22 cellular contexts compared by ENCODE assay signal in genomic region chr6:14016930-14017625, GRCh38.
DNase-seq lines count a peak whose midpoint lies in the region; ATAC-seq and TF ChIP-seq lines count a peak whose summit lies in the region.
"Had no signal": no experiment of that assay in that cellular context is flagged by ENCODE, and none has a peak within 500 bp of the region (broad histone marks: within the 10 kb centered on the region; RNA-seq: fewer than 3 reads in every experiment).

No MANE protein-coding gene starts in this region.

- peak overlapping the region; percentile 41 for H2AFZ ChIP-seq in hepatocyte

- DNase-seq in ELR (ENCODE audit: low read depth) = peak; percentile 32
- DNase-seq in body of pancreas = no peak
- DNase-seq in hepatocyte (ENCODE audit: low spot score) = no peak
- no peak for DNase-seq in omental fat pad (ENCODE audit: low spot score)
- no peak for DNase-seq in hippocampal formation (lab: John Stamatoyannopoulos, UW)
- DNase-seq in SHP77 treated with DMSO at 0.1 percent for 48 hours (lab: John Stamatoyannopoulos, UW) = no peak
- DNase-seq in SJCRH30 = no peak
- DNase-seq: activated CD8-positive, alpha-beta T cell treated with anti-CD3 and anti-CD28 coated beads for 36 hours; activated naive CD8-positive, alpha-beta T cell treated with anti-CD3 and anti-CD28 coated beads for 36 hours; caudate nucleus; CD8-positive, alpha-beta T cell; DMS153; GDM1; head of caudate nucleus; HFFc6; Karpas-422; stimulated activated CD4-positive, alpha-beta T cell treated with anti-CD3 and anti-CD28 coated beads, Interleukin-2, amount 100 ng/mL, for 24 hours; stomach; thyroid gland had no signal

- intact Hi-C loops in body of pancreas (cut with DNase I) = no loop called here

- no peak for TF ChIP-seq POLR2A in body of pancreas (IDR thresholded peaks at IDR 0.05)

- TF ChIP-seq CTCF in body of pancreas (IDR thresholded peaks at IDR 0.05) (no peak), hepatocyte (IDR thresholded peaks at IDR 0.05; ENCODE audit: poor library complexity) (no peak), omental fat pad (IDR thresholded peaks at IDR 0.05) (no peak)

- WGBS in body of pancreas, 2 donors = 34 to 36% methylated on average over 5 of the region's 5 CpGs
- 69% methylated on average over 5 of the region's 5 CpGs for WGBS in hepatocyte (ENCODE audit: low lambda C conversion rate, missing lambda C conversion rate)

- H3K4me1 ChIP-seq in body of pancreas = peaks cover 26% of the 10 kb centered on the region
- no peaks in the 10 kb centered on the region for H3K4me1 ChIP-seq in hepatocyte (ENCODE audit: insufficient read depth)
- no peaks in the 10 kb centered on the region for H3K4me1 ChIP-seq in SJCRH30
- H3K4me1 ChIP-seq: A549, thyroid gland had no signal

- H3K27me3 ChIP-seq in body of pancreas (no peaks in the 10 kb centered on the region), hepatocyte (peaks cover 2% of the 10 kb centered on the region), SJCRH30 (no peaks in the 10 kb centered on the region)
- H3K27me3 ChIP-seq: thyroid gland had no signal

- ATAC-seq in body of pancreas (peak; percentile 85), omental fat pad (ENCODE audit: low FRiP score) (peak; percentile 87), GM18498 (IDR thresholded peaks at IDR 0.05; ENCODE audit: unreplicated experiment) (no peak)
- ATAC-seq: A549; activated CD8-positive, alpha-beta T cell treated with anti-CD3 and anti-CD28 coated beads for 36 hours; CD8-positive, alpha-beta T cell had no signal

- H3K4me3 ChIP-seq in body of pancreas = no peak overlapping the region
- H3K4me3 ChIP-seq in hepatocyte = no peak overlapping the region
- H3K4me3 ChIP-seq in SJCRH30 = no peak overlapping the region
- H3K4me3 ChIP-seq: A549, stomach, thyroid gland had no signal

- H3K27ac ChIP-seq in body of pancreas (peak overlapping the region in 3 of 4 donors; percentile 65 to 77 (median 74)), hepatocyte (no peak overlapping the region), SJCRH30 (no peak overlapping the region)
- H3K27ac ChIP-seq: A549, HL-60, stomach, thyroid gland had no signal

- H4K20me1 ChIP-seq in hepatocyte (ENCODE audit: insufficient read depth, poor library complexity, severe bottlenecking) = no peaks in the 10 kb centered on the region

- H3K9me2 ChIP-seq in hepatocyte (replicated peaks; ENCODE audit: insufficient read depth) = no peaks in the 10 kb centered on the region

- no peaks in the 10 kb centered on the region for H3K79me2 ChIP-seq in hepatocyte

- peak overlapping the region; percentile 76 for H3K4me2 ChIP-seq in hepatocyte
- H3K4me2 ChIP-seq: A549 had no signal

- no peaks in the 10 kb centered on the region for H3K36me3 ChIP-seq in body of pancreas (replicated peaks in 1 of 2; ENCODE audit: insufficient read depth in 1 of 2, low read depth in 2 of 2)
- H3K36me3 ChIP-seq in hepatocyte (replicated peaks; ENCODE audit: insufficient read depth, low read depth) = no peaks in the 10 kb centered on the region
- no peaks in the 10 kb centered on the region for H3K36me3 ChIP-seq in SJCRH30
- H3K36me3 ChIP-seq: stomach, thyroid gland had no signal

- H3K9me3 ChIP-seq in body of pancreas (no peaks in the 10 kb centered on the region), hepatocyte (ENCODE audit: low read depth) (no peaks in the 10 kb centered on the region), SJCRH30 (replicated peaks) (no peaks in the 10 kb centered on the region)
- H3K9me3 ChIP-seq: A549, thyroid gland had no signal

Comparison
In these comparisons a context has a peak if more than half of its experiments do, and no peak if none do; other contexts are left out.
1. H3K27ac ChIP-seq: peak in body of pancreas (3 of 4); none in hepatocyte (single experiment) and SJCRH30 (single experiment).